1 cellular context compared by ENCODE assay signal in the genomic region with DNA sequence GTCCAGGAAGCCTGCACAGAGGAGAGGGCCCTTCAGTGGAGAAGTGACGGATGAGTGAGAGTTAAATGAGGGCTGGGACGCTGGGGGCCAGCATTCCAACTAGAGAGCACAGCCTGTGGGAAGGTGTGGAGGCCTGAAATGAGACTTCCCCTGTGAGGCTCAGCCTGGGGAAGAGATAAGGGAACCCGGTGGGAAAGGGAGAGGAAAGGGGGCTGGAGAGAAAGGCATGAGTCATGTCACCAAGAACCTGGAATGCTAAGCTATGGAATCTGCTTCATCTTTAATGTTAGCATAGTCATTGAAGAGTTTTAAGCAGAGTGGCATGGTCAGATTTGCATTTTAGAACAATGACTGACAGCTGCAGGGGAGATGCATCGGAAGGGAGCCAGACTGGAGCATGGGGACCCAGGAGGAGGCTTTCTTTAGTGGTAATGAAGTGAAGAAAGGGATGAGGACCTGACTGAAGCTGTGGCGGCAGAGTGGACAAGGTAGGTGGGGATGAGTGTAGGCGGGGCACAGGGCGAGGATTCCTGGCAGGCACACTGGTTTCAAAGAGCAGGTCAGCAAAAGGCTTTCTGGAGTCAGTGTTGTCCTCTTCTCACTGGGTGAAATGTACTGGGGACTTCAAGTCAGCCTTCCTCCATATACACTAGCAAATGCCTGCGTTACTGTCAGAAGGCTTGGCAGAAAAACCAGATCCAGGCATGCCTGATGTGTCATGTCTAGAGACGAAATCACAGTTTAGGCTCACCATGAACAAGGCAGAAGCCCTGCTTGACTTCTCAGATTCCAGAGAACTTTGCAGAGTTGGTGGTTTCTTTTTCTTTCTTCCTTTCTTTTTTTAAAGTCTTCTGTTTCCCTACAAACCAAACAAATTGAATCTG.
TF ChIP-seq lines count a peak whose summit lies in the region.

No MANE protein-coding gene starts in this region.

TF ChIP-seq in SK-N-SH, 30 proteins besides CTCF, POLR2A, EP300 and RAD21 (continued from another document):
- TF ChIP-seq, protein P1, sequence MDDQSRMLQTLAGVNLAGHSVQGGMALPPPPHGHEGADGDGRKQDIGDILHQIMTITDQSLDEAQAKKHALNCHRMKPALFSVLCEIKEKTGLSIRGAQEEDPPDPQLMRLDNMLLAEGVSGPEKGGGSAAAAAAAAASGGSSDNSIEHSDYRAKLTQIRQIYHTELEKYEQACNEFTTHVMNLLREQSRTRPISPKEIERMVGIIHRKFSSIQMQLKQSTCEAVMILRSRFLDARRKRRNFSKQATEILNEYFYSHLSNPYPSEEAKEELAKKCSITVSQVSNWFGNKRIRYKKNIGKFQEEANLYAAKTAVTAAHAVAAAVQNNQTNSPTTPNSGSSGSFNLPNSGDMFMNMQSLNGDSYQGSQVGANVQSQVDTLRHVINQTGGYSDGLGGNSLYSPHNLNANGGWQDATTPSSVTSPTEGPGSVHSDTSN (IDR thresholded peaks at IDR 0.05), result peak; percentile 29; the same call in 1 of the 2 replicates
- no peak for TF ChIP-seq FOXJ3 (CRISPR knock-in tag; IDR thresholded peaks at IDR 0.05)
- TF ChIP-seq TEAD4 (IDR thresholded peaks at IDR 0.05; ENCODE audit: borderline replicate concordance, insufficient read depth), result no peak
- TF ChIP-seq YY1 (IDR thresholded peaks at IDR 0.05; ENCODE audit: low read depth), result no peak
- TF ChIP-seq NFIC (IDR thresholded peaks at IDR 0.05; ENCODE audit: borderline replicate concordance), result 0 out of 2 replicates have a peak, but pooled peaks have one; percentile 3
- TF ChIP-seq POLR2AphosphoS5 (IDR thresholded peaks at IDR 0.05; ENCODE audit: low read depth, low read length), result no peak
- TF ChIP-seq, protein P2, sequence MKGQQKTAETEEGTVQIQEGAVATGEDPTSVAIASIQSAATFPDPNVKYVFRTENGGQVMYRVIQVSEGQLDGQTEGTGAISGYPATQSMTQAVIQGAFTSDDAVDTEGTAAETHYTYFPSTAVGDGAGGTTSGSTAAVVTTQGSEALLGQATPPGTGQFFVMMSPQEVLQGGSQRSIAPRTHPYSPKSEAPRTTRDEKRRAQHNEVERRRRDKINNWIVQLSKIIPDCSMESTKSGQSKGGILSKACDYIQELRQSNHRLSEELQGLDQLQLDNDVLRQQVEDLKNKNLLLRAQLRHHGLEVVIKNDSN (IDR thresholded peaks at IDR 0.05; ENCODE audit: borderline replicate concordance, low read depth), result no peak
TF ChIP-seq in SK-N-SH: peak in this region for 5.
